ENCODE assay signal across 1 cellular context in the genomic region with DNA sequence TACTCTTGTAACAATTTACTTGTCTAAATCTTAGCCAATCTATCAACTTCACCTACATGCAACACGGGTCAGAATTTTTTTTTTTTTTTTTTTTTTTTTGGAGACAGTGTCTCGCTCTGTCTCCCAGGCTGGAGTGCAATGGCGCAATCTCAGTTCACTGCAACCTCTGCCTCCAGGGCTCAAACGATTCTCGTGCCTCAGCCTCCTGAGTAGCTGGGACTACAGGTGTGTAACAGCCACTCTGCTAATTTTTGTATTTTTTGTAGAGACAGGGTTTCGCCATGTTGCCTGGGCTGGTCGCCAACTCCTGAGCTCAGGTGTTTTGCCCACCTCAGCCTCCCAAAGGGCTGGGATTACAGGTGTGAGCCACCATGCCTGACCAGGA.
TF ChIP-seq lines count a peak whose summit lies in the region.

No MANE protein-coding gene starts in this region.

TF ChIP-seq in HepG2, 621 proteins besides CTCF, POLR2A, EP300 and RAD21:
- TF ChIP-seq CEBPG (CRISPR knock-in tag; IDR thresholded peaks at IDR 0.05) (0 out of 2 replicates have a peak, but pooled peaks have one; percentile 23), ZNF770 (CRISPR knock-in tag; IDR thresholded peaks at IDR 0.05) (0 out of 2 replicates have a peak, but pooled peaks have one; percentile 31)
